Comparison of ENCODE assay signal across 22 cellular contexts in the genomic region with DNA sequence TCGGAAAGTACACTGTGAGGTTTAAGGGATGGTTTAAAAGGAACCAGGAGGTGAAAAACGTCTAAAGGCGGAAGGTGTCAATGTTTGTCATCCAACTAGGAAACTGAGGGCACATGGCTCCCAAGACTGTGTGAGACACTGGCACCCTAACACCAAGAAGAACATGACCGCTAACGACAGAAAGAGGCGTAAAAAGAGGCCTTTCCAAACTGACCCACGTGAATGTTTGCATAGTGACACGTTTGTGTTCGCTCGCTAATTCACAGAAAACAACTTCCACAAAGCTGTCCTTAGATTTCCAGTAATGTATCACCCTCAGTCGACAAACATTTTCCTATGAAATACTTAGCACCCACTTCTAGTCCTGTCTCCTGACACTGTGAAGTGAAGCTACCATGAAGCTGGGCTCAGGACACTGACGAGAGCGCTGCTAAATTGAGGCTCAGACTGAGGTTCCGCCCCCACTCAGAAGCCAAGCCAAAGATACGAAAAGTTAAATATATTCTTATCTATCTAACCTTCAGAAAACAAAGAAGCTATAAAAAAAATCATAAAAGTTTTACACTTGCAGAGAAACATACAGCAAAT.
DNase-seq lines count a peak whose midpoint lies in the region; ATAC-seq, FAIRE-seq and TF ChIP-seq lines count a peak whose summit lies in the region.
"Had no signal": no experiment of that assay in that cellular context is flagged by ENCODE, and none has a peak within 500 bp of the region (broad histone marks: within the 10 kb centered on the region; RNA-seq: fewer than 3 reads in every experiment).

No MANE protein-coding gene starts in this region.

- peaks cover 65% of the 10 kb centered on the region for H4K20me1 ChIP-seq in HepG2 (ENCODE audit: insufficient read depth, low read length)

- H3K9me3 Mint-ChIP-seq in dendritic cell treated with granulocyte-macrophage colony-stimulating factor and Interleukin-4, amounts not matched to agents 40 ng/mL and 50 ng/mL, for 4 days, result no peaks in the 10 kb centered on the region
- H3K9me3 Mint-ChIP-seq in progenitor cell of endocrine pancreas (ENCODE audit: low read depth), result peaks cover 5% of the 10 kb centered on the region
- H3K9me3 Mint-ChIP-seq in naive thymus-derived CD8-positive, alpha-beta T cell, result peaks cover 0 to 2% (median 0%) of the 10 kb centered on the region in 9 donors
- H3K9me3 Mint-ChIP-seq: CD4-positive, alpha-beta T cell had no signal

- H3K27me3 ChIP-seq in HepG2 (ENCODE audit: control insufficient read depth in 1 of 2, insufficient read depth in 2 of 2, low read length in 2 of 2) (no peaks in the 10 kb centered on the region), right lobe of liver (no peaks in the 10 kb centered on the region)
- H3K27me3 ChIP-seq: BLaER1 had no signal

- H3K9me3 ChIP-seq in HepG2 (ENCODE audit: low read length), result no peaks in the 10 kb centered on the region
- H3K9me3 ChIP-seq in right lobe of liver, result no peaks in the 10 kb centered on the region

- CTCF ChIA-PET in HepG2 (lab: Yijun Ruan, JAX; ENCODE audit: low intra/inter-chr PET ratio, low total read pairs), result no interaction called here

- no peak overlapping the region for H3K9ac ChIP-seq in HepG2 (ENCODE audit: insufficient read depth, low read depth, low read length)
- H3K9ac ChIP-seq: BLaER1 had no signal

- H3K4me1 Mint-ChIP-seq in dendritic cell treated with granulocyte-macrophage colony-stimulating factor and Interleukin-4, amounts not matched to agents 40 ng/mL and 50 ng/mL, for 4 days (ENCODE audit: low read depth), result peaks cover 94% of the 10 kb centered on the region
- peaks cover 10% of the 10 kb centered on the region for H3K4me1 Mint-ChIP-seq in progenitor cell of endocrine pancreas (ENCODE audit: low read depth)
- peaks cover 18 to 66% (median 46%) of the 10 kb centered on the region in 4 donors for H3K4me1 Mint-ChIP-seq in naive thymus-derived CD8-positive, alpha-beta T cell

- in situ Hi-C loops in HepG2 (cut with HindIII; ENCODE audit: extremely low pct_ligation_motif_present, low pct_unique_long_range_greater_than_20kb), result no loop called here

- H3K27ac Mint-ChIP-seq in dendritic cell treated with granulocyte-macrophage colony-stimulating factor and Interleukin-4, amounts not matched to agents 40 ng/mL and 50 ng/mL, for 4 days, result peak overlapping the region; percentile 12
- H3K27ac Mint-ChIP-seq in progenitor cell of endocrine pancreas, result peak overlapping the region; percentile 2
- H3K27ac Mint-ChIP-seq in naive thymus-derived CD8-positive, alpha-beta T cell, result no peak overlapping the region
- H3K27ac Mint-ChIP-seq: CD4-positive, alpha-beta T cell had no signal

- no peak for TF ChIP-seq CTCF in HepG2 (CRISPR knock-in tag; IDR thresholded peaks at IDR 0.05)
- no peak for TF ChIP-seq CTCF in right lobe of liver (IDR thresholded peaks at IDR 0.05)
- TF ChIP-seq CTCF in progenitor cell of endocrine pancreas (IDR thresholded peaks at IDR 0.05; ENCODE audit: unreplicated experiment), result no peak

- no peaks in the 10 kb centered on the region for H3K27me3 Mint-ChIP-seq in dendritic cell treated with granulocyte-macrophage colony-stimulating factor and Interleukin-4, amounts not matched to agents 40 ng/mL and 50 ng/mL, for 4 days
- no peaks in the 10 kb centered on the region for H3K27me3 Mint-ChIP-seq in progenitor cell of endocrine pancreas
- H3K27me3 Mint-ChIP-seq in naive thymus-derived CD8-positive, alpha-beta T cell, result peaks cover 0 to 1% (median 0%) of the 10 kb centered on the region in 5 donors
- H3K27me3 Mint-ChIP-seq: CD4-positive, alpha-beta T cell had no signal

- peaks cover 14 to 39% of the 10 kb centered on the region in 2 experiments; a peak in 4 of 5 replicates for H3K36me3 ChIP-seq in HepG2 (replicated peaks in 1 of 2; ENCODE audit: control insufficient read depth in 1 of 2, insufficient read depth in 2 of 2, low read length in 2 of 2)
- H3K36me3 ChIP-seq in right lobe of liver, result no peaks in the 10 kb centered on the region

- no peak overlapping the region for H3K4me2 ChIP-seq in HepG2 (ENCODE audit: low read depth, low read length)
- H3K4me2 ChIP-seq: BLaER1 had no signal

- peaks cover 58% of the 10 kb centered on the region for H3K79me2 ChIP-seq in HepG2 (ENCODE audit: insufficient read depth, low read length)

- DNase-seq in HepG2 (ENCODE audit: low spot score) (no peak), right lobe of liver (no peak), progenitor cell of endocrine pancreas (ENCODE audit: low spot score, unreplicated experiment) (no peak), GM19240 (ENCODE audit: insufficient read length, low spot score) (no peak)
- DNase-seq in naive thymus-derived CD8-positive, alpha-beta T cell, result no peak
- DNase-seq in stimulated activated CD4-positive, alpha-beta T cell treated with anti-CD3 and anti-CD28 coated beads, Interleukin-12 subunit alpha, Interleukin-12 subunit beta, amount 100 ng/mL, for 4 hours, result no peak
- DNase-seq: CD4-positive, alpha-beta T cell; DMS53; Kasumi-1; MV-4-11; NCI-H1105; NCI-H1436 treated with DMSO at 0.1 percent for 48 hours; NCI-H187 treated with DMSO at 0.1 percent for 48 hours; NCI-H446; NCI-H526; NCI-H82; NK-92 treated with Interleukin-12 subunit alpha and Interleukin-12 subunit beta, amount 100 ng/mL, for 24 hours; PC-3 had no signal

- H3K27ac ChIP-seq in HepG2 (ENCODE audit: extremely low read length, insufficient read depth, low read length), result no peak overlapping the region
- H3K27ac ChIP-seq in right lobe of liver, result no peak overlapping the region
- H3K27ac ChIP-seq: BLaER1 had no signal

- H3K36me3 Mint-ChIP-seq in dendritic cell treated with granulocyte-macrophage colony-stimulating factor and Interleukin-4, amounts not matched to agents 40 ng/mL and 50 ng/mL, for 4 days (ENCODE audit: low read depth), result peaks cover 79% of the 10 kb centered on the region
- H3K36me3 Mint-ChIP-seq in progenitor cell of endocrine pancreas (ENCODE audit: insufficient read depth), result peaks cover 37% of the 10 kb centered on the region
- H3K36me3 Mint-ChIP-seq in naive thymus-derived CD8-positive, alpha-beta T cell, result peaks cover 7 to 12% (median 8%) of the 10 kb centered on the region in 3 donors

- intact Hi-C loops in HepG2 (cut with micrococcal nuclease; ENCODE audit: unreplicated experiment) (loop anchor here (10.0 kb wide), 1 partner anchor 86 kb away; the partner anchor contains the start of gene ZNF516), right lobe of liver (cut with DNase I) (no loop called here)
- intact Hi-C loops in dendritic cell treated with granulocyte-macrophage colony-stimulating factor and Interleukin-4, amounts not matched to agents 40 ng/mL and 50 ng/mL, for 4 days (cut with micrococcal nuclease), result no loop called here

- ATAC-seq in HepG2 (no peak), right lobe of liver (no peak)
- ATAC-seq in naive thymus-derived CD8-positive, alpha-beta T cell, result no peak
- ATAC-seq: PC-3, SK-N-SH treated with all-trans-retinoic acid at 6 μM for 48 hours had no signal

- TF ChIP-seq POLR2A in HepG2 (IDR thresholded peaks at IDR 0.05; ENCODE audit: insufficient read depth in 1 of 2, low read depth in 2 of 2, low read length in 2 of 2) (no peak), right lobe of liver (IDR thresholded peaks at IDR 0.05) (no peak)

- FAIRE-seq in HepG2 (lab: Jason Lieb, UNC), result no peak
- FAIRE-seq: H1 had no signal

- WGBS in HepG2 (ENCODE audit: low lambda C conversion rate), result 95% methylated on average over 15 of the region's 15 CpGs
- WGBS in right lobe of liver (ENCODE audit: insufficient coverage, low coverage, low lambda C conversion rate, missing lambda C conversion rate), result 80% methylated on average over 8 of the region's 15 CpGs

- H3K4me1 ChIP-seq in HepG2 (ENCODE audit: insufficient read depth, low read length) (no peaks in the 10 kb centered on the region), right lobe of liver (no peaks in the 10 kb centered on the region)

- BruUV-seq in HepG2 (replicated peaks; lab: Mats Ljungman, UMichigan), result no TSS peak

- no peak for TF ChIP-seq RAD21 in HepG2 (CRISPR knock-in tag; IDR thresholded peaks at IDR 0.05)

- POLR2A ChIA-PET in HepG2 (lab: Yijun Ruan, JAX), result no interaction called here
- POLR2A ChIA-PET in naive thymus-derived CD8-positive, alpha-beta T cell (lab: Charles Lee), result no interaction called here

- no peak overlapping the region for H2AFZ ChIP-seq in HepG2 (ENCODE audit: low read length)

- no peak for TF ChIP-seq EP300 in HepG2 (IDR thresholded peaks at IDR 0.05; ENCODE audit: low read depth in 2 of 2, low read length in 2 of 2)
- TF ChIP-seq EP300 in HepG2 (CRISPR knock-in tag; IDR thresholded peaks at IDR 0.05; ENCODE audit: borderline replicate concordance), result no peak

- H3K4me3 ChIP-seq in HepG2 (replicated peaks in 1 of 3; ENCODE audit: insufficient read depth in 1 of 3, low read depth in 2 of 3, low read length in 3 of 3) (no peak overlapping the region), right lobe of liver (no peak overlapping the region)
- H3K4me3 ChIP-seq: BLaER1 had no signal

- H3K4me3 Mint-ChIP-seq in dendritic cell treated with granulocyte-macrophage colony-stimulating factor and Interleukin-4, amounts not matched to agents 40 ng/mL and 50 ng/mL, for 4 days, result no peak overlapping the region
- no peak overlapping the region for H3K4me3 Mint-ChIP-seq in progenitor cell of endocrine pancreas (ENCODE audit: low read depth)
- H3K4me3 Mint-ChIP-seq in naive thymus-derived CD8-positive, alpha-beta T cell, result no peak overlapping the region
- H3K4me3 Mint-ChIP-seq: CD4-positive, alpha-beta T cell had no signal

TF ChIP-seq in HepG2, 621 proteins besides CTCF, POLR2A, EP300 and RAD21:
- no peak for TF ChIP-seq AGO2 (optimal IDR thresholded peaks at IDR 0.05; ENCODE audit: low read depth, low read length)
- TF ChIP-seq, protein P1, sequence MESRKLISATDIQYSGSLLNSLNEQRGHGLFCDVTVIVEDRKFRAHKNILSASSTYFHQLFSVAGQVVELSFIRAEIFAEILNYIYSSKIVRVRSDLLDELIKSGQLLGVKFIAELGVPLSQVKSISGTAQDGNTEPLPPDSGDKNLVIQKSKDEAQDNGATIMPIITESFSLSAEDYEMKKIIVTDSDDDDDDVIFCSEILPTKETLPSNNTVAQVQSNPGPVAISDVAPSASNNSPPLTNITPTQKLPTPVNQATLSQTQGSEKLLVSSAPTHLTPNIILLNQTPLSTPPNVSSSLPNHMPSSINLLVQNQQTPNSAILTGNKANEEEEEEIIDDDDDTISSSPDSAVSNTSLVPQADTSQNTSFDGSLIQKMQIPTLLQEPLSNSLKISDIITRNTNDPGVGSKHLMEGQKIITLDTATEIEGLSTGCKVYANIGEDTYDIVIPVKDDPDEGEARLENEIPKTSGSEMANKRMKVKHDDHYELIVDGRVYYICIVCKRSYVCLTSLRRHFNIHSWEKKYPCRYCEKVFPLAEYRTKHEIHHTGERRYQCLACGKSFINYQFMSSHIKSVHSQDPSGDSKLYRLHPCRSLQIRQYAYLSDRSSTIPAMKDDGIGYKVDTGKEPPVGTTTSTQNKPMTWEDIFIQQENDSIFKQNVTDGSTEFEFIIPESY (CRISPR knock-in tag; IDR thresholded peaks at IDR 0.05), result peak; percentile 78; the same call in 1 of the 2 replicates

Comparison
In these comparisons a context has a peak if more than half of its experiments do, and no peak if none do; other contexts are left out.
1. H3K27ac Mint-ChIP-seq: peak in dendritic cell treated with granulocyte-macrophage colony-stimulating factor and Interleukin-4, amounts not matched to agents 40 ng/mL and 50 ng/mL, for 4 days (single experiment) and progenitor cell of endocrine pancreas (single experiment); none in naive thymus-derived CD8-positive, alpha-beta T cell (0 of 10).